2 cellular contexts compared by ENCODE assay signal in the genomic region with DNA sequence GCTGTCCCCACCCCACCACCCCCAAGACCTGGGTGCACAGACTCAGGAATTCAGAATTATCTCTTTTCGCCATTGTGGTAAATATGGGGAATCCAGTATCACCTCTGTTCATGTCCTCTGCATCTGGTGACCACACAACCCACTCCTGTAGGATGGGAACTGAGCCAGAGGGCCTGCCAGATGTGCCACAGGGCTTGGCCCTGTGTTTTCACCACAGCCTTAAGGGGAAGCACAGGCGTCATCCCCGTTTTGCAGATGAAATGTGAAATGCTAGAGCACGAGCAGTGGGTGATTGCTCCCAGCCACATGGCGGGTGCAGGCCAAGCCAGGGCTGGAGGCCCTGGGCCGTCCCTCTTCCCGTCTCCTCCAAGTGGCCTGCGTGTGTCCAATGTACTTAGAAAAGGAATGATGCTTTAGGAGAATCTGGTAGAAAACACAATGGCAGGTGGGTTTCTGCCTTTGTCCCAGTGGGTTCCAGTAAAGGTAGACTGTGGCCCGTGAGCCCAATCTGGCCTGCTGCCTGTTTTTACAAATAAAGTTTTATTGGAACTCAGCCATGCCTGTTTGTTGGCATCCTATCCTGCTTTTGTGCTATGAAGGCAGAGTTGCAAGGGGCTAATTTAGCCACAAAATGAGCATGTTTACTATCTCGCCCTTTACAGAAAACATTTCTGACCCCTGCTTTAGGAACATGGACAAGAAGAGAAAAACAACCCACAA.
TF ChIP-seq lines count a peak whose summit lies in the region.

No MANE protein-coding gene starts in this region.

TF ChIP-seq in IMR-90, 13 proteins besides CTCF, POLR2A, EP300 and RAD21:
- no peak for TF ChIP-seq SMC3 (IDR thresholded peaks at IDR 0.05; ENCODE audit: low read depth, low read length)
- no peak for TF ChIP-seq FOS (IDR thresholded peaks at IDR 0.05; ENCODE audit: low read depth, low read length)

TF ChIP-seq in H1, 55 proteins besides CTCF, POLR2A, EP300 and RAD21:
- TF ChIP-seq SIX5 (IDR thresholded peaks at IDR 0.05; ENCODE audit: low read depth, low read length): no peak
